ENCODE assay signal across 8 cellular contexts in genomic region chr1:23343246-23344110, GRCh38. TPM values are rescaled to one million over a fixed set of nuclear protein-coding genes. Genes with fewer than 3 reads are reported as not detected.
DNase-seq lines count a peak whose midpoint lies in the region; ATAC-seq and TF ChIP-seq lines count a peak whose summit lies in the region.

No MANE protein-coding gene starts in this region.

- TF ChIP-seq CTCF in AG10803 (conservative IDR thresholded peaks at IDR 0.05; ENCODE audit: low read length) = no peak
- TF ChIP-seq CTCF in astrocyte of the spinal cord (IDR thresholded peaks at IDR 0.05; ENCODE audit: low read depth, low read length) = no peak
- TF ChIP-seq CTCF in spleen (IDR thresholded peaks at IDR 0.05 in 8 of 11, conservative IDR thresholded peaks at IDR 0.05 in 3 of 11) = no peak

- H3K4me1 ChIP-seq in spleen = peaks cover 30 to 62% (median 58%) of the 10 kb centered on the region in 6 donors

- in situ Hi-C loops in astrocyte of the spinal cord (cut with HindIII; ENCODE audit: low sequenced_read_pairs) = no loop called here

- peak overlapping the region; percentile 91 to 99 (median 97) for H3K27ac ChIP-seq in spleen

- no peaks in the 10 kb centered on the region for H3K36me3 Mint-ChIP-seq in T-helper 17 cell (ENCODE audit: low read depth)

- no peaks in the 10 kb centered on the region for H3K9me3 ChIP-seq in T-helper 17 cell (ENCODE audit: control insufficient read depth, low read length, poor library complexity, severe bottlenecking)
- no peaks in the 10 kb centered on the region for H3K9me3 ChIP-seq in spleen

- DNase-seq in AG10803 (ENCODE audit: low read depth) (peak; percentile 73), T-helper 17 cell (peak in 2 of 3 donors; percentile 13 to 26), astrocyte of the spinal cord (ENCODE audit: low read depth, low spot score) (peak; percentile 70), iPS-NIHi11 (ENCODE audit: low spot score) (peak; percentile 47), spleen (peak; percentile 89), cerebellar nuclear complex (lab: John Stamatoyannopoulos, UW) (no peak)

- no peaks in the 10 kb centered on the region for H3K27me3 ChIP-seq in spleen (replicated peaks in 1 of 7)

- no peaks in the 10 kb centered on the region for H3K36me3 ChIP-seq in spleen

- peaks cover 46% of the 10 kb centered on the region for H3K4me1 Mint-ChIP-seq in T-helper 17 cell

- no peak for TF ChIP-seq POLR2A in spleen (IDR thresholded peaks at IDR 0.05)

- intact Hi-C loops in spleen (cut with DNase I; ENCODE audit: low total_unique reads) = no loop called here

- WGBS in spleen, 5 donors = 0 to 1% (median 0%) methylated on average over 20 to 65 of the region's 65 CpGs

- peak overlapping the region; percentile 98 for H3K4me3 Mint-ChIP-seq in T-helper 17 cell

- H3K27ac Mint-ChIP-seq in T-helper 17 cell = peak overlapping the region; percentile 94

- H3K4me3 ChIP-seq in AG10803 (ENCODE audit: low read length) = peak overlapping the region; percentile 76
- peak overlapping the region; percentile 83 for H3K4me3 ChIP-seq in astrocyte of the spinal cord (ENCODE audit: low read depth, low read length)
- peak overlapping the region; percentile 80 to 98 (median 90) for H3K4me3 ChIP-seq in spleen

- ATAC-seq in GM18868 (IDR thresholded peaks at IDR 0.05; ENCODE audit: unreplicated experiment) (peak; percentile 9), HG03460 (IDR thresholded peaks at IDR 0.05; ENCODE audit: unreplicated experiment) (peak; percentile 15), T-helper 17 cell (peak; percentile 3)

- H3K27me3 Mint-ChIP-seq in T-helper 17 cell = no peaks in the 10 kb centered on the region

RNA-seq across cellular contexts. Expression of gene HNRNPR, which starts 0.6 kb away (rescaled TPM):
- total RNA-seq in T-helper 17 cell = 100 to 1,000 TPM; 104 to 119 TPM
- 100 to 1,000 TPM in 5 of 7 donors, 10 to 100 TPM in 2; 75.8 to 143 (median 109) TPM for total RNA-seq in spleen
- 10 to 100 TPM; 58.2 to 83.2 (median 75.8) TPM for polyA plus RNA-seq in spleen

RNA-seq across cellular contexts. Expression of gene ZNF436, which starts 26.2 kb away (rescaled TPM):
- total RNA-seq in T-helper 17 cell = 1 to 10 TPM; 3.1 to 3.3 TPM
- 10 to 100 TPM; 15.3 to 32.1 (median 20.3) TPM for total RNA-seq in spleen
- polyA plus RNA-seq in spleen = 1 to 10 TPM; 2.8 to 5.5 (median 3.4) TPM

Comparison
In these comparisons a context has a peak if more than half of its experiments do, and no peak if none do; other contexts are left out.
1. DNase-seq: peak in AG10803 (single experiment), T-helper 17 cell (2 of 3), astrocyte of the spinal cord (single experiment), iPS-NIHi11 (single experiment) and spleen (single experiment); none in cerebellar nuclear complex (0 of 2).
2. Peak in every context shown above with its lines, with median percentiles within 50 percentile points of each other: H3K4me3 ChIP-seq and ATAC-seq.